8 cellular contexts compared by ENCODE assay signal in the genomic region with DNA sequence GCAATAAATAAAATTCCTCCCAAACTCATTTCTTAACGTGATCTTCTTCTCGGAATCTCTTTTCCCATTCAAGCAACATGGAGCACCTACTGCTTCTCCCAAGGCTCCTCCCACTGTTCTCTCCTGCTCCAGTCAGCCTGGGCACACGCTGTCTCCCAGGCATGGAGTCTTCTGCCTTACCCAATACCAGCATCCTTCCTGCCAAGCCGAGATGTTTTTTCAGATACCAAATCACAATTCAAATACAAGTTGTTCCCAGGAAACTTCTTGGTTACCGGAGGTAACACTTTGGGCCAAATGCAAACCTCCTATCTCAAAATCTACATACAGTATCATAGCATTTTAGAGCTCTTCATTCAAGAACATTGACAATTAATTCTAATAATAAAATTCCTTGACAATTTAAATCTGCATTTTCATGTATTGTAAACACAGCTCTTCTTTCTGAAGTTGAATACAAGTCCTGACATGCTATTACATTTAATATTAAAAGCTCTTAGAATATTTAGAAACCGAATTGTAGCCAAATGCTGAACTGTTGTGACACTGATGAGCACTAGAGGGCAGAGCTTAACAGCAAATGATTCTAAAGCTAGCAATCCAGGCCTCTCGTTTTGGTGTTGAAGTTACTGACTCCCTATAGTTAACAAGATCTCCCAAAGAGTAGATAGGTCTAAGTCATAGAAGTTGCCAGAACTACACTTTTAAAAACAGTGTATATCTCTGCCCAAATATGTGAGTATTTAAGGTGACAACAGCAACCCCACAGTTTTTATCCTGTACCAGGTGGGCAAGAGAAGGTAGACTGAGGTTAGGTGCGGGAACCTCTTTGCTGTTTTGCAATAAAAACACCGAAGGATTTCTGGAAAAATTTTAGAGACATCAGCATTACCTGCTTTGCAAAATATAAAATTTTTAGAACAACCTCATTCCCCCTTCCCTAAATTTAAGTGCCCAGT. TPM values are rescaled to one million over a fixed set of nuclear protein-coding genes. Genes with fewer than 3 reads are reported as not detected.
DNase-seq lines count a peak whose midpoint lies in the region; ATAC-seq and TF ChIP-seq lines count a peak whose summit lies in the region.

No MANE protein-coding gene starts in this region.

- no peak overlapping the region for H2AFZ ChIP-seq in neuronal stem cell (ENCODE audit: low read length)

- peaks cover 7% of the 10 kb centered on the region for H3K79me1 ChIP-seq in neuronal stem cell (ENCODE audit: low read depth, low read length)

- peak; percentile 75 for TF ChIP-seq CTCF in fibroblast of pulmonary artery (IDR thresholded peaks at IDR 0.05; ENCODE audit: low read length, missing control alignments)

- H3K27me3 ChIP-seq in neuronal stem cell (ENCODE audit: control insufficient read depth in 3 of 3, insufficient read depth in 3 of 3, low read depth in 1 of 3, low read length in 3 of 3) (no peaks in the 10 kb centered on the region), MG63 (no peaks in the 10 kb centered on the region)

- peaks cover 11% of the 10 kb centered on the region for H3K4me1 Mint-ChIP-seq in activated CD4-positive, alpha-beta memory T cell treated with anti-CD3 and anti-CD28 coated beads, Interleukin-2, amount 10 ng/mL, durations not matched to agents 7 days and 5 days

- H3K4me1 ChIP-seq in neuronal stem cell (ENCODE audit: control insufficient read depth in 2 of 2, insufficient read depth in 1 of 2, low read depth in 1 of 2, low read length in 2 of 2): peaks cover 4 to 15% of the 10 kb centered on the region in 2 donors

- no peak overlapping the region for H4K91ac ChIP-seq in neuronal stem cell (ENCODE audit: low read depth, low read length, poor library complexity)

- no peak overlapping the region for H3K18ac ChIP-seq in neuronal stem cell (ENCODE audit: low read length)

- CTCF ChIA-PET in activated CD4-positive, alpha-beta memory T cell treated with anti-CD3 and anti-CD28 coated beads, Interleukin-2, amount 10 ng/mL, durations not matched to agents 7 days and 5 days (lab: Charles Lee): interaction anchor here (0.6 to 15.5 kb wide), 36 partner anchors 9 to 1784 kb away, joined by 3 to 314 read pairs (median 5); a partner anchor contains a TSS

- H2BK5ac ChIP-seq in neuronal stem cell (ENCODE audit: low read length): no peak overlapping the region

- no peak overlapping the region for H2AK5ac ChIP-seq in neuronal stem cell (ENCODE audit: low read depth, low read length)

- peaks cover 0 to 37% of the 10 kb centered on the region in 2 donors for H3K36me3 ChIP-seq in neuronal stem cell (replicated peaks in 1 of 2; ENCODE audit: control insufficient read depth in 2 of 2, insufficient read depth in 2 of 2, low read length in 2 of 2)
- peaks cover 16% of the 10 kb centered on the region for H3K36me3 ChIP-seq in MG63

- no peaks in the 10 kb centered on the region for H3K9me3 Mint-ChIP-seq in activated CD4-positive, alpha-beta memory T cell treated with anti-CD3 and anti-CD28 coated beads, Interleukin-2, amount 10 ng/mL, durations not matched to agents 7 days and 5 days

- no peak overlapping the region for H2BK120ac ChIP-seq in neuronal stem cell (ENCODE audit: low read depth, low read length)

- H4K8ac ChIP-seq in neuronal stem cell (ENCODE audit: low read depth, low read length): no peak overlapping the region

- no peak overlapping the region for H3K27ac Mint-ChIP-seq in activated CD4-positive, alpha-beta memory T cell treated with anti-CD3 and anti-CD28 coated beads, Interleukin-2, amount 10 ng/mL, durations not matched to agents 7 days and 5 days

- H2BK12ac ChIP-seq in neuronal stem cell (ENCODE audit: low read length): no peak overlapping the region

- no peak overlapping the region for H2BK15ac ChIP-seq in neuronal stem cell (ENCODE audit: low read length)

- no peak overlapping the region for H3K4me2 ChIP-seq in neuronal stem cell (ENCODE audit: insufficient read depth, low read length, poor library complexity, severe bottlenecking)

- no peaks in the 10 kb centered on the region for H3K27me3 Mint-ChIP-seq in activated CD4-positive, alpha-beta memory T cell treated with anti-CD3 and anti-CD28 coated beads, Interleukin-2, amount 10 ng/mL, durations not matched to agents 7 days and 5 days

- peaks cover 0 to 6% of the 10 kb centered on the region in 2 donors for H3K9me3 ChIP-seq in neuronal stem cell (replicated peaks in 1 of 2; ENCODE audit: control insufficient read depth in 2 of 2, insufficient read depth in 1 of 2, low read depth in 1 of 2, low read length in 2 of 2)
- H3K9me3 ChIP-seq in MG63: no peaks in the 10 kb centered on the region

- H3K36me3 Mint-ChIP-seq in activated CD4-positive, alpha-beta memory T cell treated with anti-CD3 and anti-CD28 coated beads, Interleukin-2, amount 10 ng/mL, durations not matched to agents 7 days and 5 days (ENCODE audit: low read depth): no peaks in the 10 kb centered on the region

- H3K4me3 ChIP-seq in fibroblast of pulmonary artery (replicated peaks; ENCODE audit: low read depth, low read length) (no peak overlapping the region), neuronal stem cell (ENCODE audit: low read length in 2 of 2) (no peak overlapping the region), MG63 (no peak overlapping the region)

- H3K14ac ChIP-seq in neuronal stem cell (ENCODE audit: low read length): no peak overlapping the region

- H3K4ac ChIP-seq in neuronal stem cell (ENCODE audit: low read length): no peak overlapping the region

- H3K27ac ChIP-seq in neuronal stem cell (replicated peaks; ENCODE audit: low read length): no peak overlapping the region

- POLR2A ChIA-PET in activated CD4-positive, alpha-beta memory T cell treated with anti-CD3 and anti-CD28 coated beads, Interleukin-2, amount 10 ng/mL, durations not matched to agents 7 days and 5 days (lab: Charles Lee): interaction anchor here (0.6 to 2.2 kb wide), 6 partner anchors 185 to 250 kb away, joined by 3 to 10 read pairs (median 4); a partner anchor contains a TSS

- H3K9ac ChIP-seq in neuronal stem cell (ENCODE audit: low read depth, low read length, poor library complexity): no peak overlapping the region

- peak; percentile 53 for DNase-seq in stimulated activated CD4-positive, alpha-beta T cell treated with anti-CD3 and anti-CD28 coated beads, Interleukin-15, amount 100 ng/mL, for 24 hours
- no peak for DNase-seq in stimulated activated CD4-positive, alpha-beta T cell treated with anti-CD3 and anti-CD28 coated beads, Interleukin-12 subunit alpha, Interleukin-12 subunit beta, amount 100 ng/mL, for 4 hours
- DNase-seq in NCI-H526 (lab: John Stamatoyannopoulos, UW) (peak; percentile 37 to 77), fibroblast of pulmonary artery (ENCODE audit: low read depth) (peak; percentile 91), neuronal stem cell (ENCODE audit: low spot score) (peak; percentile 56), MG63 (no peak)
- DNase-seq in activated CD4-positive, alpha-beta memory T cell treated with anti-CD3 and anti-CD28 coated beads, Interleukin-2, amount 10 ng/mL, durations not matched to agents 7 days and 5 days: peak; percentile 47

- no CpG with 5 or more reads among the region's 9 CpGs for WGBS in neuronal stem cell (ENCODE audit: extremely low coverage in 2 of 2, insufficient read length in 2 of 2, insufficient replicate concordance in 1 of 2), 2 donors

- no peak overlapping the region for H3K23ac ChIP-seq in neuronal stem cell (ENCODE audit: low read depth, low read length, poor library complexity)

- H3K4me3 Mint-ChIP-seq in activated CD4-positive, alpha-beta memory T cell treated with anti-CD3 and anti-CD28 coated beads, Interleukin-2, amount 10 ng/mL, durations not matched to agents 7 days and 5 days: no peak overlapping the region

- ATAC-seq in HG03432 (IDR thresholded peaks at IDR 0.05; ENCODE audit: unreplicated experiment): peak; percentile 67

RNA-seq across cellular contexts. Expression of a gene that starts 52.3 kb away (rescaled TPM):
- total RNA-seq in activated CD4-positive, alpha-beta memory T cell treated with anti-CD3 and anti-CD28 coated beads, Interleukin-2, amount 10 ng/mL, durations not matched to agents 7 days and 5 days: 1 to 10 TPM; 3.1 to 3.9 TPM
- 15.9 TPM for polyA plus RNA-seq in neuronal stem cell (2013, experiment 1 of 2)
- polyA plus RNA-seq in neuronal stem cell (2013, experiment 2 of 2): 16.0 TPM
- total RNA-seq in MG63 (2014; rRNA removed; shearing (Covaris generic); ENCODE audit: low replicate concordance): 21.2 and 26.0 TPM in 2 replicates

Comparison
In these comparisons a context has a peak if more than half of its experiments do, and no peak if none do; other contexts are left out.
1. DNase-seq: peak in stimulated activated CD4-positive, alpha-beta T cell treated with anti-CD3 and anti-CD28 coated beads, Interleukin-15, amount 100 ng/mL, for 24 hours (single experiment), NCI-H526 (2 of 2), activated CD4-positive, alpha-beta memory T cell treated with anti-CD3 and anti-CD28 coated beads, Interleukin-2, amount 10 ng/mL, durations not matched to agents 7 days and 5 days (single experiment), fibroblast of pulmonary artery (single experiment) and neuronal stem cell (single experiment); none in stimulated activated CD4-positive, alpha-beta T cell treated with anti-CD3 and anti-CD28 coated beads, Interleukin-12 subunit alpha, Interleukin-12 subunit beta, amount 100 ng/mL, for 4 hours (single experiment) and MG63 (single experiment).